In the genomic region with DNA sequence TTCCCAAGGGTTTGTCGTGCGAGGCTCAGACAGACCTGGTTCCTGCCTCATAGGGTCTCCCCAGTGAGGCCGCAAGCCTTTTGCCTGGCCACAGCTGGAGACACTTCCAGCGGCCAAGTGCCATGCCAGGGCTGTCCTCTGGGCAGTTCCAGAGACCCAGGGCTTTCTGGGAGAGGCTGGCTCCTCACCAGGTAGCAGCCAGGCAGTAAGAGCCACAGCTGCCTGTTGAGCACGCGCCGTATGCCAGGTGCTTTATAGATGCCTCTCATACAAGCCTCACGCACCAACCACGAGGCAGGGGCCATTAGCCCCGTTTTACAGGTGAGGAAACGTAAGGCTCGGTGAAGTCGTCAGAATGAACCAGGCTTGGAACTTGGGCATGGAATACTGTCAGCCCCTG, we compare ENCODE assay signal across 30 cellular contexts.
"Had no signal": no experiment of that assay in that cellular context is flagged by ENCODE, and none has a peak within 500 bp of the region (broad histone marks: within the 10 kb centered on the region; RNA-seq: fewer than 3 reads in every experiment).

No MANE protein-coding gene starts in this region.

- H3K4me2 ChIP-seq: SK-N-SH had no signal

- ATAC-seq: activated CD4-positive, alpha-beta T cell treated with anti-CD3 and anti-CD28 coated beads for 36 hours; activated CD4-positive, CD25-positive, alpha-beta regulatory T cell treated with anti-CD3 and anti-CD28 coated beads, Interleukin-2, amount 50 U/mL, for 24 hours; activated CD8-positive, alpha-beta T cell treated with anti-CD3 and anti-CD28 coated beads, Interleukin-2, amount 10 ng/mL, durations not matched to agents 7 days and 5 days; Panc1; WTC11 had no signal

- H3K9me3 ChIP-seq: ascending aorta, MG63, SK-N-SH had no signal

- H3K4me3 ChIP-seq: ascending aorta, cardiac muscle cell, MG63, SJSA1 had no signal

- H3K27ac ChIP-seq: ascending aorta, cardiac muscle cell, SJSA1 had no signal

- DNase-seq: activated CD4-positive, alpha-beta T cell treated with anti-CD3 and anti-CD28 coated beads for 36 hours; activated CD4-positive, alpha-beta T cell treated with anti-CD3 and anti-CD28 coated beads, Interleukin-2, amount 10 ng/mL, durations not matched to agents 7 days and 5 days; activated CD4-positive, alpha-beta T cell treated with anti-CD3 and anti-CD28 coated beads, Interleukin-2, amount 50 U/mL, for 48 hours; activated CD8-positive, alpha-beta T cell treated with anti-CD3 and anti-CD28 coated beads, Interleukin-2, amount 10 ng/mL, durations not matched to agents 7 days and 5 days; activated gamma-delta T cell; activated naive CD4-positive, alpha-beta T cell treated with Interleukin-2 at 50 U/mL for 16 hours; activated naive CD8-positive, alpha-beta T cell treated with anti-CD3 and anti-CD28 coated beads, Interleukin-2, amount 10 ng/mL, durations not matched to agents 7 days and 5 days; activated T-cell treated with anti-CD3 and anti-CD28 coated beads, Interleukin-2, amount 50 U/mL, for 24 hours; amygdala; Kasumi-1; KG1; MG63; NCI-H1048; NCI-H1105 treated with DMSO at 0.1 percent for 48 hours; NCI-H1436; NCI-H1694; NCI-H1930; NCI-H2081 treated with DMSO at 0.1 percent for 48 hours; NCI-H2171; NCI-H2227 treated with DMSO at 0.1 percent for 48 hours; NCI-H446; NCI-H524 treated with DMSO at 0.1 percent for 48 hours; SHP77; SK-N-SH had no signal

- H3K9ac ChIP-seq: SK-N-SH had no signal

- H3K27me3 ChIP-seq: ascending aorta, cardiac muscle cell, MG63, SJSA1 had no signal
